In genomic region chr4:183770900-183771299, GRCh38 we compare ENCODE assay signal across 31 cellular contexts.
"Had no signal": no experiment of that assay in that cellular context is flagged by ENCODE, and none has a peak within 500 bp of the region (broad histone marks: within the 10 kb centered on the region; RNA-seq: fewer than 3 reads in every experiment).

No MANE protein-coding gene starts in this region.

- H3K27me3 Mint-ChIP-seq: stimulated activated naive CD8-positive, alpha-beta T cell treated with anti-CD3 and anti-CD28 coated beads, Interleukin-15, amount 100 ng/mL, for 72 hours had no signal

- H3K79me2 ChIP-seq: hepatocyte had no signal

- H3K36me3 Mint-ChIP-seq: stimulated activated memory B cell treated with anti-CD40 and anti-IgM and Interleukin-4, amounts not matched to agents 10 μg/mL and 1 μg/mL and 100 μg/mL, for 72 hours; type B pancreatic cell had no signal

- H3K4me3 Mint-ChIP-seq: activated T-cell treated with anti-CD3 and anti-CD28 coated beads, Interleukin-2, amount 50 U/mL, for 24 hours; effector memory CD8-positive, alpha-beta T cell; nephron; stimulated activated memory B cell treated with anti-CD40 and anti-IgM and Interleukin-4, amounts not matched to agents 10 μg/mL and 1 μg/mL and 100 μg/mL, for 72 hours; stimulated activated naive CD8-positive, alpha-beta T cell treated with anti-CD3 and anti-CD28 coated beads, Interleukin-15, amount 100 ng/mL, for 72 hours; type B pancreatic cell had no signal

- H3K27ac Mint-ChIP-seq: activated T-cell treated with anti-CD3 and anti-CD28 coated beads, Interleukin-2, amount 50 U/mL, for 24 hours; effector memory CD8-positive, alpha-beta T cell; nephron; stimulated activated memory B cell treated with anti-CD40 and anti-IgM and Interleukin-4, amounts not matched to agents 10 μg/mL and 1 μg/mL and 100 μg/mL, for 72 hours; stimulated activated naive CD8-positive, alpha-beta T cell treated with anti-CD3 and anti-CD28 coated beads, Interleukin-15, amount 100 ng/mL, for 72 hours had no signal

- ATAC-seq: effector memory CD8-positive, alpha-beta T cell; gastrocnemius medialis; mucosa of descending colon; psoas muscle; stimulated activated memory B cell treated with anti-CD40 and anti-IgM and Interleukin-4, amounts not matched to agents 10 μg/mL and 1 μg/mL and 100 μg/mL, for 72 hours; stimulated activated naive CD8-positive, alpha-beta T cell treated with anti-CD3 and anti-CD28 coated beads, Interleukin-15, amount 100 ng/mL, for 72 hours had no signal

- H3K36me3 ChIP-seq: gastrocnemius medialis, left ventricle myocardium inferior, uterus had no signal

- H3K9me3 Mint-ChIP-seq: activated T-cell treated with anti-CD3 and anti-CD28 coated beads, Interleukin-2, amount 50 U/mL, for 24 hours; effector memory CD8-positive, alpha-beta T cell; stimulated activated memory B cell treated with anti-CD40 and anti-IgM and Interleukin-4, amounts not matched to agents 10 μg/mL and 1 μg/mL and 100 μg/mL, for 72 hours; stimulated activated naive CD8-positive, alpha-beta T cell treated with anti-CD3 and anti-CD28 coated beads, Interleukin-15, amount 100 ng/mL, for 72 hours; type B pancreatic cell had no signal

- DNase-seq: activated CD4-positive, alpha-beta T cell treated with anti-CD3 and anti-CD28 coated beads for 48 hours; activated CD4-positive, alpha-beta T cell treated with anti-CD3 and anti-CD28 coated beads, Interleukin-2, amount 50 U/mL, for 48 hours; activated CD4-positive, CD25-positive, alpha-beta regulatory T cell; activated CD8-positive, alpha-beta memory T cell treated with anti-CD3 and anti-CD28 coated beads, Interleukin-2, amount 50 U/mL, for 48 hours; activated gamma-delta T cell treated with Interleukin-2 at 50 U/mL for 16 hours; activated naive CD4-positive, alpha-beta T cell treated with anti-CD3 and anti-CD28 coated beads, Interleukin-2, amount 50 U/mL, for 16 hours; activated T-cell treated with anti-CD3 and anti-CD28 coated beads, Interleukin-2, amount 50 U/mL, for 24 hours; amygdala; caudate nucleus; cortex of kidney; effector memory CD8-positive, alpha-beta T cell; erythroblast; gastrocnemius medialis; glutamatergic neuron; islet precursor cell; left ventricle myocardium inferior; mesendoderm; mucosa of descending colon; psoas muscle; stimulated activated CD4-positive, alpha-beta T cell treated with anti-CD3 and anti-CD28 coated beads, Interleukin-1b, Interleukin-23, amount 100 ng/mL, for 48 hours; stimulated activated CD4-positive, alpha-beta T cell treated with anti-CD3 and anti-CD28 coated beads, Interleukin-4, amount 100 ng/mL, for 4 hours; stimulated activated CD8-positive, alpha-beta memory T cell treated with anti-CD3 and anti-CD28 coated beads, Interleukin-4, amount 100 ng/mL, for 48 hours; stimulated activated naive CD8-positive, alpha-beta T cell treated with anti-CD3 and anti-CD28 coated beads, Interleukin-15, amount 100 ng/mL, for 72 hours; substantia nigra; uterus had no signal

- H3K4me1 Mint-ChIP-seq: nephron; stimulated activated memory B cell treated with anti-CD40 and anti-IgM and Interleukin-4, amounts not matched to agents 10 μg/mL and 1 μg/mL and 100 μg/mL, for 72 hours; stimulated activated naive CD8-positive, alpha-beta T cell treated with anti-CD3 and anti-CD28 coated beads, Interleukin-15, amount 100 ng/mL, for 72 hours had no signal

- H3K27ac ChIP-seq: gastrocnemius medialis, hepatocyte, left ventricle myocardium inferior, psoas muscle, uterus had no signal

- H2AFZ ChIP-seq: hepatocyte had no signal

- H3K4me1 ChIP-seq: gastrocnemius medialis, psoas muscle, uterus had no signal

- H3K27me3 ChIP-seq: gastrocnemius medialis, hepatocyte, uterus had no signal

- H3K9me3 ChIP-seq: gastrocnemius medialis, left ventricle myocardium inferior, mucosa of descending colon, psoas muscle, uterus had no signal

- H3K4me3 ChIP-seq: gastrocnemius medialis, hepatocyte, left ventricle myocardium inferior, lung, mucosa of descending colon, psoas muscle, smooth muscle cell, uterus had no signal

- H3K4me2 ChIP-seq: hepatocyte, smooth muscle cell had no signal
